In the genomic region with DNA sequence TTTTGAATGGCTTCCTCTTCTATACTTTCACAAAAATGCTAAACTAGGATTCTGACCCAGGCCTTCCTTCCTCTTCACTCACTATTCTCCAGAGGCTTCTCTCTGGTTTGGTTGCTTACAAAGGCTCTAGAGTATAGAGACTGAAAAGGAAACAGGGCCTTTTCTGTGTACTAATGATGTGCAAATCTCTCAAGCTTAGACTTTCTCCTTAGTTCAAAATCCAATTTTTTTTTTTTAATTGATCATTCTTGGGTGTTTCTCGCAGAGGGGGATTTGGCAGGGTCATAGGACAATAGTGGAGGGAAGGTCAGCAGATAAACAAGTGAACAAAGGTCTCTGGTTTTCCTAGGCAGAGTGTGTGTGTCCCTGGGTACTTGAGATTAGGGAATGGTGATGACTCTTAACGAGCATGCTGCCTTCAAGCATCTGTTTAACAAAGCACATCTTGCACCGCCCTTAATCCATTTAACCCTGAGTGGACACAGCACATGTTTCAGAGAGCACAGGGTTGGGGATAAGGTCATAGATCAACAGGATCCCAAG, we compare ENCODE assay signal across 4 cellular contexts. TPM values are rescaled to one million over a fixed set of nuclear protein-coding genes. Genes with fewer than 3 reads are reported as not detected.
"Had no signal": no experiment of that assay in that cellular context is flagged by ENCODE, and none has a peak within 500 bp of the region (broad histone marks: within the 10 kb centered on the region; RNA-seq: fewer than 3 reads in every experiment).

No MANE protein-coding gene starts in this region.

RNA-seq across cellular contexts. Expression of gene CLEC18C, which starts 50.5 kb away (rescaled TPM):
- total RNA-seq: dermis blood vessel endothelial cell, glomerular endothelial cell, mesothelial cell of epicardium, urinary bladder had no signal
